In the genomic region with DNA sequence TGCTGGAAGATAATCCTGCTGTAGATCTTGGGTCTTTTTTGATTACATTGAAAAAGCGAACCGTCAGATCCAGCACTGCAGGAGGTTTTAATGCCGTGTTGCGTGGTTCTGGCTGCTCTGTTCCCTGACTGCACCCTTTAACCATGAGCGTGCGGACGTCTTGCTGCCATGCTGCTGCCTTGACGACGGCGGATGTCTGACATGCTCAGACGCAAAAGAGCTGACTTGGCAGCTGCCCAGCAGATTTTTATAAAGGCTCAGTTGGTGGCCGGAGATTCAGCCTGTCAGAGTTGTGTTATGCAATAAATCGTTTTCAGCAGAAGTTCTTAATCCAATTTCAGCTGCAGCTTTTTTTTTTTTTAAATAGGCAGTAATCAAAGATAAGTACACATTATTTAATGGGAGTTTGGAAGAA, we compare ENCODE assay signal across 1 cellular context.
A peak's percentile ranks its signal among the peaks of the same experiment; 100 is the strongest.
TF ChIP-seq lines count a peak whose summit lies in the region.

No MANE protein-coding gene starts in this region.

TF ChIP-seq in HEK293, 187 proteins besides CTCF, POLR2A, EP300 and RAD21 (continued from another document and continues in another):
- no peak for TF ChIP-seq ZNF513 (tag by site-specific recombination; IDR thresholded peaks at IDR 0.05)
- no peak for TF ChIP-seq ZNF473 (tag by site-specific recombination; IDR thresholded peaks at IDR 0.05)
- no peak for TF ChIP-seq ZNF280D (tag by site-specific recombination; IDR thresholded peaks at IDR 0.05)
- TF ChIP-seq ZBTB21 (tag by site-specific recombination; IDR thresholded peaks at IDR 0.05), result no peak
- TF ChIP-seq, protein P1, sequence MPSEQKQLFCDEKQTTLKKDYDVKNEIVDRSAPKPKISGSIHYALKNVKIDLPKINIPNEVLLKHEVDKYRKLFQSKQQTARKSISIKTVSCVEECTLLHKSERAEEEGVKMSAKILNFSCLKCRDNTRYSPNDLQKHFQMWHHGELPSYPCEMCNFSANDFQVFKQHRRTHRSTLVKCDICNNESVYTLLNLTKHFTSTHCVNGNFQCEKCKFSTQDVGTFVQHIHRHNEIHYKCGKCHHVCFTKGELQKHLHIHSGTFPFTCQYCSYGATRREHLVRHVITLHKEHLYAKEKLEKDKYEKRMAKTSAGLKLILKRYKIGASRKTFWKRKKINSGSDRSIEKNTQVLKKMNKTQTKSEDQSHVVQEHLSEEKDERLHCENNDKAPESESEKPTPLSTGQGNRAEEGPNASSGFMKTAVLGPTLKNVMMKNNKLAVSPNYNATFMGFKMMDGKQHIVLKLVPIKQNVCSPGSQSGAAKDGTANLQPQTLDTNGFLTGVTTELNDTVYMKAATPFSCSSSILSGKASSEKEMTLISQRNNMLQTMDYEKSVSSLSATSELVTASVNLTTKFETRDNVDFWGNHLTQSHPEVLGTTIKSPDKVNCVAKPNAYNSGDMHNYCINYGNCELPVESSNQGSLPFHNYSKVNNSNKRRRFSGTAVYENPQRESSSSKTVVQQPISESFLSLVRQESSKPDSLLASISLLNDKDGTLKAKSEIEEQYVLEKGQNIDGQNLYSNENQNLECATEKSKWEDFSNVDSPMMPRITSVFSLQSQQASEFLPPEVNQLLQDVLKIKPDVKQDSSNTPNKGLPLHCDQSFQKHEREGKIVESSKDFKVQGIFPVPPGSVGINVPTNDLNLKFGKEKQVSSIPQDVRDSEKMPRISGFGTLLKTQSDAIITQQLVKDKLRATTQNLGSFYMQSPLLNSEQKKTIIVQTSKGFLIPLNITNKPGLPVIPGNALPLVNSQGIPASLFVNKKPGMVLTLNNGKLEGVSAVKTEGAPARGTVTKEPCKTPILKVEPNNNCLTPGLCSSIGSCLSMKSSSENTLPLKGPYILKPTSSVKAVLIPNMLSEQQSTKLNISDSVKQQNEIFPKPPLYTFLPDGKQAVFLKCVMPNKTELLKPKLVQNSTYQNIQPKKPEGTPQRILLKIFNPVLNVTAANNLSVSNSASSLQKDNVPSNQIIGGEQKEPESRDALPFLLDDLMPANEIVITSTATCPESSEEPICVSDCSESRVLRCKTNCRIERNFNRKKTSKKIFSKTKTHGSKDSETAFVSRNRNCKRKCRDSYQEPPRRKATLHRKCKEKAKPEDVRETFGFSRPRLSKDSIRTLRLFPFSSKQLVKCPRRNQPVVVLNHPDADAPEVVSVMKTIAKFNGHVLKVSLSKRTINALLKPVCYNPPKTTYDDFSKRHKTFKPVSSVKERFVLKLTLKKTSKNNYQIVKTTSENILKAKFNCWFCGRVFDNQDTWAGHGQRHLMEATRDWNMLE (tag by site-specific recombination; conservative IDR thresholded peaks at IDR 0.05; ENCODE audit: low read depth), result no peak
- no peak for TF ChIP-seq ZNF274 (IDR thresholded peaks at IDR 0.05; ENCODE audit: low read length)
- TF ChIP-seq ZNF274 (tag by site-specific recombination; IDR thresholded peaks at IDR 0.05; ENCODE audit: borderline replicate concordance), result no peak
- TF ChIP-seq OVOL3 (tag by site-specific recombination; IDR thresholded peaks at IDR 0.05), result no peak
- no peak for TF ChIP-seq ZNF76 (tag by site-specific recombination; IDR thresholded peaks at IDR 0.05; ENCODE audit: borderline replicate concordance, low read depth)
- TF ChIP-seq PRDM10 (tag by site-specific recombination; IDR thresholded peaks at IDR 0.05), result peak; percentile 20
- no peak for TF ChIP-seq HOXC10 (CRISPR knock-in tag; IDR thresholded peaks at IDR 0.05)
- TF ChIP-seq ZNF416 (tag by site-specific recombination; IDR thresholded peaks at IDR 0.05), result no peak
- TF ChIP-seq ZNF239 (tag by site-specific recombination; IDR thresholded peaks at IDR 0.05), result no peak
- TF ChIP-seq, protein P2, sequence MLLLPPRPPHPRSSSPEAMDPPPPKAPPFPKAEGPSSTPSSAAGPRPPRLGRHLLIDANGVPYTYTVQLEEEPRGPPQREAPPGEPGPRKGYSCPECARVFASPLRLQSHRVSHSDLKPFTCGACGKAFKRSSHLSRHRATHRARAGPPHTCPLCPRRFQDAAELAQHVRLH (tag by site-specific recombination; IDR thresholded peaks at IDR 0.05), result no peak
- no peak for TF ChIP-seq BCL6B (tag by site-specific recombination; IDR thresholded peaks at IDR 0.05)
- TF ChIP-seq PRDM1 (tag by site-specific recombination; IDR thresholded peaks at IDR 0.05), result no peak
- TF ChIP-seq ZNF335 (tag by site-specific recombination; conservative IDR thresholded peaks at IDR 0.05), result peak; percentile 46; the same call in 1 of the 2 replicates
- no peak for TF ChIP-seq ZNF777 (tag by site-specific recombination; IDR thresholded peaks at IDR 0.05; ENCODE audit: borderline replicate concordance)
- TF ChIP-seq, protein P3, sequence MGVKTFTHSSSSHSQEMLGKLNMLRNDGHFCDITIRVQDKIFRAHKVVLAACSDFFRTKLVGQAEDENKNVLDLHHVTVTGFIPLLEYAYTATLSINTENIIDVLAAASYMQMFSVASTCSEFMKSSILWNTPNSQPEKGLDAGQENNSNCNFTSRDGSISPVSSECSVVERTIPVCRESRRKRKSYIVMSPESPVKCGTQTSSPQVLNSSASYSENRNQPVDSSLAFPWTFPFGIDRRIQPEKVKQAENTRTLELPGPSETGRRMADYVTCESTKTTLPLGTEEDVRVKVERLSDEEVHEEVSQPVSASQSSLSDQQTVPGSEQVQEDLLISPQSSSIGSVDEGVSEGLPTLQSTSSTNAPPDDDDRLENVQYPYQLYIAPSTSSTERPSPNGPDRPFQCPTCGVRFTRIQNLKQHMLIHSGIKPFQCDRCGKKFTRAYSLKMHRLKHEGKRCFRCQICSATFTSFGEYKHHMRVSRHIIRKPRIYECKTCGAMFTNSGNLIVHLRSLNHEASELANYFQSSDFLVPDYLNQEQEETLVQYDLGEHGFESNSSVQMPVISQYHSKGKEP (tag by site-specific recombination; IDR thresholded peaks at IDR 0.05), result peak; percentile 99
- TF ChIP-seq ZNF155 (tag by site-specific recombination; IDR thresholded peaks at IDR 0.05), result no peak
- TF ChIP-seq ZNF830 (tag by site-specific recombination; IDR thresholded peaks at IDR 0.05; ENCODE audit: low read depth), result no peak
- peak; percentile 36; the same call in 1 of the 2 replicates for TF ChIP-seq TRIM28 (IDR thresholded peaks at IDR 0.05; ENCODE audit: borderline replicate concordance, low read length)
- TF ChIP-seq ZNF707 (tag by site-specific recombination; IDR thresholded peaks at IDR 0.05), result no peak
- peak; percentile 76 for TF ChIP-seq ZBTB17 (tag by site-specific recombination; IDR thresholded peaks at IDR 0.05)
- no peak for TF ChIP-seq ZNF776 (tag by site-specific recombination; IDR thresholded peaks at IDR 0.05; ENCODE audit: borderline replicate concordance)
- TF ChIP-seq ZNF654 (tag by site-specific recombination; IDR thresholded peaks at IDR 0.05; ENCODE audit: low read depth), result no peak
- no peak for TF ChIP-seq ZNF670 (tag by site-specific recombination; IDR thresholded peaks at IDR 0.05; ENCODE audit: low read depth)
- TF ChIP-seq ZNF221 (tag by site-specific recombination; IDR thresholded peaks at IDR 0.05; ENCODE audit: borderline replicate concordance), result no peak
- no peak for TF ChIP-seq HOXA7 (CRISPR knock-in tag; IDR thresholded peaks at IDR 0.05; ENCODE audit: borderline replicate concordance)
- TF ChIP-seq, protein P4, sequence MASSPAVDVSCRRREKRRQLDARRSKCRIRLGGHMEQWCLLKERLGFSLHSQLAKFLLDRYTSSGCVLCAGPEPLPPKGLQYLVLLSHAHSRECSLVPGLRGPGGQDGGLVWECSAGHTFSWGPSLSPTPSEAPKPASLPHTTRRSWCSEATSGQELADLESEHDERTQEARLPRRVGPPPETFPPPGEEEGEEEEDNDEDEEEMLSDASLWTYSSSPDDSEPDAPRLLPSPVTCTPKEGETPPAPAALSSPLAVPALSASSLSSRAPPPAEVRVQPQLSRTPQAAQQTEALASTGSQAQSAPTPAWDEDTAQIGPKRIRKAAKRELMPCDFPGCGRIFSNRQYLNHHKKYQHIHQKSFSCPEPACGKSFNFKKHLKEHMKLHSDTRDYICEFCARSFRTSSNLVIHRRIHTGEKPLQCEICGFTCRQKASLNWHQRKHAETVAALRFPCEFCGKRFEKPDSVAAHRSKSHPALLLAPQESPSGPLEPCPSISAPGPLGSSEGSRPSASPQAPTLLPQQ (tag by site-specific recombination; IDR thresholded peaks at IDR 0.05), result no peak
- TF ChIP-seq ZBTB10 (tag by site-specific recombination; IDR thresholded peaks at IDR 0.05), result no peak
- TF ChIP-seq ZNF660 (tag by site-specific recombination; IDR thresholded peaks at IDR 0.05), result peak; percentile 53
- TF ChIP-seq ZNF37A (tag by site-specific recombination; IDR thresholded peaks at IDR 0.05), result no peak
- TF ChIP-seq HOXD13 (CRISPR knock-in tag; IDR thresholded peaks at IDR 0.05; ENCODE audit: borderline replicate concordance), result 0 out of 2 replicates have a peak, but pooled peaks have one; percentile 39
